15 cellular contexts compared by ENCODE assay signal in the genomic region with DNA sequence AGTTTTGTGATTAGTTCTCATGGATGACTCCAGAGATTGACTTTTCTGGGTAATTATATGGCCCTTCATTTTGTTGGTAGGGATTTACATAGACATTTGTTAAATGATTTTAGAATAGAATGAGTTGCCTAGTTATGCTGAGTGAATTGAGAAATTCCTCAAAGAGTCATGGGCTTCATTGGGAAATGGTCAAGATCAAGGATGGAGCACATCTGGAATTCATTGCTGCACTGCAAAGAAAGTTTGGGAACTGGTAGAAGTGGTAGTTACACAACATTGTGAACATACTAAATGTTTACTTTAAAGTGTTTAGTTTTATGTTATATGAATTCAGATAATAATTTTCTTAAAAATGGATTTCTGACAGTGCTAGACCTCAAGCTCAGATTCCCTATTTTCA. TPM values are rescaled to one million over a fixed set of nuclear protein-coding genes. Genes with fewer than 3 reads are reported as not detected.
DNase-seq lines count a peak whose midpoint lies in the region; ATAC-seq and TF ChIP-seq lines count a peak whose summit lies in the region.
"Had no signal": no experiment of that assay in that cellular context is flagged by ENCODE, and none has a peak within 500 bp of the region (broad histone marks: within the 10 kb centered on the region; RNA-seq: fewer than 3 reads in every experiment).

No MANE protein-coding gene starts in this region.

- TF ChIP-seq CTCF in HFF-Myc (IDR thresholded peaks at IDR 0.05; ENCODE audit: low read depth, low read length, missing control alignments) (no peak), foreskin fibroblast (IDR thresholded peaks at IDR 0.05; ENCODE audit: low read depth, low read length) (no peak)

- intact Hi-C loops in sciatic nerve (cut with DNase I): no loop called here

- no peak for ATAC-seq in sciatic nerve
- ATAC-seq: CD8-positive, alpha-beta T cell had no signal

- H3K4me3 ChIP-seq in HFF-Myc (replicated peaks; ENCODE audit: low read depth, low read length) (no peak overlapping the region), foreskin fibroblast (ENCODE audit: low read depth in 1 of 2, low read length in 2 of 2) (no peak overlapping the region)

- DNase-seq in HFF-Myc (ENCODE audit: extremely low read depth, low read depth) (peak; percentile 2), fibroblast of gingiva (ENCODE audit: low read depth) (peak; percentile 57), foreskin fibroblast (peak; percentile 1 to 41), sciatic nerve (ENCODE audit: low spot score) (no peak), HK-2 (ENCODE audit: unreplicated experiment) (no peak), NCI-H146 (lab: John Stamatoyannopoulos, UW) (no peak), NOMO-1 treated with dmso at 0.1 percent for 144 hours (lab: John Stamatoyannopoulos, UW; ENCODE audit: unreplicated experiment) (no peak)
- DNase-seq: CD8-positive, alpha-beta T cell; COR-L47; DMS153; DMS79 treated with DMSO at 0.1 percent for 48 hours; EL; GOT3; H9 had no signal

RNA-seq across cellular contexts. Expression of gene PIP5K1B, which starts 46.5 kb away (rescaled TPM):
- 2.0 TPM for total RNA-seq in sciatic nerve
- total RNA-seq: HT1080 had no signal

Comparison
In these comparisons a context has a peak if more than half of its experiments do, and no peak if none do; other contexts are left out.
1. DNase-seq: peak in HFF-Myc (single experiment), fibroblast of gingiva (single experiment) and foreskin fibroblast (2 of 2); none in sciatic nerve (single experiment), HK-2 (single experiment), NCI-H146 (single experiment) and NOMO-1 treated with dmso at 0.1 percent for 144 hours (single experiment).